Comparison of ENCODE assay signal across 13 cellular contexts in genomic region chr5:95725937-95726810, GRCh38. TPM values are rescaled to one million over a fixed set of nuclear protein-coding genes. Genes with fewer than 3 reads are reported as not detected.
DNase-seq lines count a peak whose midpoint lies in the region; ATAC-seq and TF ChIP-seq lines count a peak whose summit lies in the region.
"Had no signal": no experiment of that assay in that cellular context is flagged by ENCODE, and none has a peak within 500 bp of the region (broad histone marks: within the 10 kb centered on the region; RNA-seq: fewer than 3 reads in every experiment).

No MANE protein-coding gene starts in this region.

- H3K27me3 ChIP-seq in endocrine pancreas (ENCODE audit: control insufficient read depth, insufficient read depth, low read length) (no peaks in the 10 kb centered on the region), stomach (no peaks in the 10 kb centered on the region)
- H3K27me3 ChIP-seq: right atrium auricular region had no signal

- H3K4me1 ChIP-seq in endocrine pancreas (ENCODE audit: control insufficient read depth, insufficient read depth, low read length) = peaks cover 32% of the 10 kb centered on the region
- H3K4me1 ChIP-seq in stomach = peaks cover 0 to 59% (median 33%) of the 10 kb centered on the region in 4 donors

- H3K9ac ChIP-seq in endocrine pancreas (ENCODE audit: control insufficient read depth, insufficient read depth, low read length) = no peak overlapping the region

- intact Hi-C loops in stomach (cut with DNase I; ENCODE audit: low total_unique reads) = loop anchor here (10.0 kb wide), 1 partner anchor 51 kb away; no protein-coding TSS in a partner anchor

- no peaks in the 10 kb centered on the region for H3K36me3 ChIP-seq in endocrine pancreas (ENCODE audit: control insufficient read depth, insufficient read depth, low read length)
- H3K36me3 ChIP-seq in stomach = no peaks in the 10 kb centered on the region
- H3K36me3 ChIP-seq: right atrium auricular region had no signal

- no peak for DNase-seq in stomach
- no peak for DNase-seq in Kasumi-1 (lab: John Stamatoyannopoulos, UW)
- DNase-seq: GF-D8; NCI-H1105; stimulated activated naive B cell treated with anti-CD40 and anti-IgM and Interleukin-4, amounts not matched to agents 10 μg/mL and 1 μg/mL and 100 μg/mL, for 72 hours had no signal

- H3K27ac ChIP-seq in stomach = peak overlapping the region in 4 of 5 donors; percentile 3 to 98 (median 26)

- TF ChIP-seq POLR2A in stomach (IDR thresholded peaks at IDR 0.05) = no peak

- no peak for TF ChIP-seq EP300 in stomach (IDR thresholded peaks at IDR 0.05)

- 63 to 79% (median 70%) methylated on average over 4 of the region's 4 CpGs for WGBS in stomach, 5 donors

- TF ChIP-seq CTCF in stomach (IDR thresholded peaks at IDR 0.05) = no peak

- H3K9me3 ChIP-seq in endocrine pancreas (ENCODE audit: control insufficient read depth, low read length) (no peaks in the 10 kb centered on the region), stomach (no peaks in the 10 kb centered on the region)
- H3K9me3 ChIP-seq: right atrium auricular region had no signal

- ATAC-seq in GM18867 (IDR thresholded peaks at IDR 0.05; ENCODE audit: unreplicated experiment) = peak; percentile 47
- peak; percentile 39 for ATAC-seq in HG03354 (IDR thresholded peaks at IDR 0.05; ENCODE audit: poor library complexity, severe bottlenecking, unreplicated experiment)
- no peak for ATAC-seq in HG02938 (IDR thresholded peaks at IDR 0.05; ENCODE audit: unreplicated experiment)
- no peak for ATAC-seq in HG03378 (IDR thresholded peaks at IDR 0.05; ENCODE audit: unreplicated experiment)
- no peak for ATAC-seq in GM19397 (IDR thresholded peaks at IDR 0.05; ENCODE audit: unreplicated experiment)
- ATAC-seq: stimulated activated naive B cell treated with anti-CD40 and anti-IgM and Interleukin-4, amounts not matched to agents 10 μg/mL and 1 μg/mL and 100 μg/mL, for 72 hours had no signal

- H3K4me3 ChIP-seq in endocrine pancreas (ENCODE audit: control insufficient read depth, insufficient read depth, low read length) = peak overlapping the region; percentile 35
- H3K4me3 ChIP-seq in stomach = no peak overlapping the region
- H3K4me3 ChIP-seq: right atrium auricular region had no signal

RNA-seq across cellular contexts. Expression of gene RHOBTB3, which starts 5.0 kb away (rescaled TPM):
- total RNA-seq in stomach = 100 to 1,000 TPM in 4 of 5 donors, 10 to 100 TPM in 1; 66.7 to 730 (median 151) TPM
- polyA plus RNA-seq in stomach = 10 to 100 TPM; 13.7 to 28.4 (median 26.5) TPM

RNA-seq across cellular contexts. Expression of gene SPATA9, which starts 43.4 kb away (rescaled TPM):
- total RNA-seq in stomach = under 1 TPM in 1 of 5 donors, not detected in 4; 0.55 TPM
- polyA plus RNA-seq in stomach = under 1 TPM in 1 of 3 donors, not detected in 2; 0.35 TPM
- total RNA-seq: activated CD8-positive, alpha-beta memory T cell treated with anti-CD3 and anti-CD28 coated beads for 36 hours had no signal

Comparison
In these comparisons a context has a peak if more than half of its experiments do, and no peak if none do; other contexts are left out.
1. ATAC-seq: peak in GM18867 (single experiment) and HG03354 (single experiment); none in HG02938 (single experiment), HG03378 (single experiment) and GM19397 (single experiment).